ENCODE assay signal across 13 cellular contexts in the genomic region with DNA sequence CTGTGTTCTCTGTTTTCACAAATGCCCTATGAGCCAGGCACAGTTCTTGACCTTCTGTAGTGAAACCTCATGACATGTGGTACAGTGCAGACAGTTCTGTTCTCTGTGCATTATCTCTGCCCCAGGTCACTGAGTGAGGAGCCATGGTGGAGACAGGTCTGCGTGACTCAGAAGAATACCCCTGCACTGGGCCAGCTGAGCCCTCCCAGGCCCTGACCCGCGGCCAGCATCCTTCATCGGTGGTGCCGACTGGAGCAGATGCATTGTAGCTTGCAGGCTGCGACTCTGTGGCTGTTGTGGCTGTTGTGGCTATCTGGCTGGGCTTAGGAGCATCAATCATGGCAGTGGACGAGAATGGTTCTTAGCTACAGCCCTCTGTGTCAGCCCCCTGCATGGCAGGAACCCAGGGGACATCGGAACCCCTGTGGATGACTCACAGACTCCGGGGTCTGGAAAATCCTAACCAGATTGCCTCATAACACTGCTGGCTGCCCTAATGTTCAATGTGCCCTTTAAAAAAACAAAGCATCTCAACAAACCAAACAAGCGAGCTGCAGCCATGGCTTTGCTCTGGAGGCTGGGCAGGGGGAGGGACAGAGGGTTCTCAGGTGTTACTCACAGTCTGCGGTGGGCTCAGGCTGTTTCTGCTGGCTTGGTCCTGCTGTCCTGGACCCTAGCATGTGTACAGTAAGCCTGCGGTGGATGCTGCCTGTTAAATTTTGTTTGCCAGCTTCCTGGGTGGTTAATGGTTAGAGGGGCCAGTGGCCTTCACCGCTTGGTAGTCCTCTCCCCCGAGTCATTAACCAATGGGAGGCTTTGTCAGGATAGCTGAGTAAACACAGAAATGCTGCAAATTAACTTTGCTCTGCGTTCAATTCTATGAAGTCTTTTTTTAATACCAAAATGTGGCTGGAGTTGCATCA. TPM values are rescaled to one million over a fixed set of nuclear protein-coding genes. Genes with fewer than 3 reads are reported as not detected.
DNase-seq lines count a peak whose midpoint lies in the region; ATAC-seq and TF ChIP-seq lines count a peak whose summit lies in the region.
"Had no signal": no experiment of that assay in that cellular context is flagged by ENCODE, and none has a peak within 500 bp of the region (broad histone marks: within the 10 kb centered on the region; RNA-seq: fewer than 3 reads in every experiment).

A gene with protein sequence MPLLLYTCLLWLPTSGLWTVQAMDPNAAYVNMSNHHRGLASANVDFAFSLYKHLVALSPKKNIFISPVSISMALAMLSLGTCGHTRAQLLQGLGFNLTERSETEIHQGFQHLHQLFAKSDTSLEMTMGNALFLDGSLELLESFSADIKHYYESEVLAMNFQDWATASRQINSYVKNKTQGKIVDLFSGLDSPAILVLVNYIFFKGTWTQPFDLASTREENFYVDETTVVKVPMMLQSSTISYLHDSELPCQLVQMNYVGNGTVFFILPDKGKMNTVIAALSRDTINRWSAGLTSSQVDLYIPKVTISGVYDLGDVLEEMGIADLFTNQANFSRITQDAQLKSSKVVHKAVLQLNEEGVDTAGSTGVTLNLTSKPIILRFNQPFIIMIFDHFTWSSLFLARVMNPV (minus strand): TSS at position 689 of the 923 bp plus-strand sequence. CDS start 8,688 bp downstream, outside the sequence.

- H3K27ac ChIP-seq in neuronal stem cell (replicated peaks; ENCODE audit: low read length), result no peak within 1 kb of the TSS

- H3K36me3 ChIP-seq in neuronal stem cell (replicated peaks in 1 of 2; ENCODE audit: control insufficient read depth in 2 of 2, insufficient read depth in 2 of 2, low read length in 2 of 2), result no peaks in the 10 kb centered on the region

- H3K14ac ChIP-seq in neuronal stem cell (ENCODE audit: low read length), result no peak within 1 kb of the TSS

- H3K18ac ChIP-seq in neuronal stem cell (ENCODE audit: low read length), result peak within 1 kb of the TSS; percentile 6

- H3K4ac ChIP-seq in neuronal stem cell (ENCODE audit: low read length), result no peak within 1 kb of the TSS

- peak within 1 kb of the TSS; percentile 3 for H2AFZ ChIP-seq in neuronal stem cell (ENCODE audit: low read length)

- H2BK5ac ChIP-seq in neuronal stem cell (ENCODE audit: low read length), result no peak within 1 kb of the TSS

- no peak within 1 kb of the TSS for H3K9ac ChIP-seq in neuronal stem cell (ENCODE audit: low read depth, low read length, poor library complexity)

- peaks cover 0 to 2% of the 10 kb centered on the region in 2 donors for H3K4me1 ChIP-seq in neuronal stem cell (ENCODE audit: control insufficient read depth in 2 of 2, insufficient read depth in 1 of 2, low read depth in 1 of 2, low read length in 2 of 2)

- H3K23ac ChIP-seq in neuronal stem cell (ENCODE audit: low read depth, low read length, poor library complexity), result no peak within 1 kb of the TSS

- no peaks in the 10 kb centered on the region for H3K9me3 ChIP-seq in neuronal stem cell (replicated peaks in 1 of 2; ENCODE audit: control insufficient read depth in 2 of 2, insufficient read depth in 1 of 2, low read depth in 1 of 2, low read length in 2 of 2)

- no peaks in the 10 kb centered on the region for H3K79me1 ChIP-seq in neuronal stem cell (ENCODE audit: low read depth, low read length)

- no peak within 1 kb of the TSS for H4K91ac ChIP-seq in neuronal stem cell (ENCODE audit: low read depth, low read length, poor library complexity)

- H2BK120ac ChIP-seq in neuronal stem cell (ENCODE audit: low read depth, low read length), result no peak within 1 kb of the TSS

- H2AK5ac ChIP-seq in neuronal stem cell (ENCODE audit: low read depth, low read length), result peak within 1 kb of the TSS; percentile 42

- TF ChIP-seq CTCF in fibroblast of mammary gland (conservative IDR thresholded peaks at IDR 0.05; ENCODE audit: control insufficient read depth, insufficient read depth, low read depth, low read length), result no peak

- no CpG with 5 or more reads among the region's 15 CpGs for WGBS in neuronal stem cell (ENCODE audit: extremely low coverage in 2 of 2, insufficient read length in 2 of 2, insufficient replicate concordance in 1 of 2), 2 donors

- H3K4me3 ChIP-seq in fibroblast of mammary gland (ENCODE audit: control insufficient read depth, low read depth, low read length) (no peak within 1 kb of the TSS), neuronal stem cell (ENCODE audit: low read length in 2 of 2) (no peak within 1 kb of the TSS)

- DNase-seq in DMS53 (lab: John Stamatoyannopoulos, UW) (peak; percentile 52), NCI-H748 treated with DMSO at 0.1 percent for 48 hours (lab: John Stamatoyannopoulos, UW) (peak; percentile 6), fibroblast of mammary gland (ENCODE audit: low read depth) (peak; percentile 78), neuronal stem cell (ENCODE audit: low spot score) (no peak), medulla oblongata (ENCODE audit: extremely low spot score) (no peak), NCI-H1092 treated with DMSO at 0.1 percent for 48 hours (lab: John Stamatoyannopoulos, UW) (no peak)
- DNase-seq: caudate nucleus; CD4-positive, CD25-positive, alpha-beta regulatory T cell; midbrain; NCI-H1436; T1000 had no signal

- H3K27me3 ChIP-seq in neuronal stem cell (ENCODE audit: control insufficient read depth in 3 of 3, insufficient read depth in 3 of 3, low read depth in 1 of 3, low read length in 3 of 3), result no peaks in the 10 kb centered on the region

- no peak within 1 kb of the TSS for H2BK15ac ChIP-seq in neuronal stem cell (ENCODE audit: low read length)

- no peak within 1 kb of the TSS for H4K8ac ChIP-seq in neuronal stem cell (ENCODE audit: low read depth, low read length)

- no peak within 1 kb of the TSS for H2BK12ac ChIP-seq in neuronal stem cell (ENCODE audit: low read length)

- no peak for ATAC-seq in HG03025 (IDR thresholded peaks at IDR 0.05; ENCODE audit: low FRiP score, unreplicated experiment)
- ATAC-seq in HG03565 (IDR thresholded peaks at IDR 0.05; ENCODE audit: unreplicated experiment), result no peak

- no peak within 1 kb of the TSS for H3K4me2 ChIP-seq in neuronal stem cell (ENCODE audit: insufficient read depth, low read length, poor library complexity, severe bottlenecking)

RNA-seq across cellular contexts. Expression of the gene that starts here (rescaled TPM):
- not detected for polyA plus RNA-seq in neuronal stem cell (2013, experiment 1 of 2)
- polyA plus RNA-seq in neuronal stem cell (2013, experiment 2 of 2), result not detected
- polyA plus RNA-seq: CD4-positive, CD25-positive, alpha-beta regulatory T cell had no signal

Comparison
In these comparisons a context has a peak if more than half of its experiments do, and no peak if none do; other contexts are left out.
1. DNase-seq: peak in DMS53 (single experiment), NCI-H748 treated with DMSO at 0.1 percent for 48 hours (single experiment) and fibroblast of mammary gland (single experiment); none in neuronal stem cell (single experiment), medulla oblongata (single experiment) and NCI-H1092 treated with DMSO at 0.1 percent for 48 hours (single experiment).